In genomic region chr12:19596755-19597154, GRCh38 we compare ENCODE assay signal across 29 cellular contexts.
"Had no signal": no experiment of that assay in that cellular context is flagged by ENCODE, and none has a peak within 500 bp of the region (broad histone marks: within the 10 kb centered on the region; RNA-seq: fewer than 3 reads in every experiment).

No MANE protein-coding gene starts in this region.

- H3K9me3 Mint-ChIP-seq: activated CD4-positive, alpha-beta memory T cell treated with anti-CD3 and anti-CD28 coated beads for 36 hours; activated naive CD4-positive, alpha-beta T cell treated with anti-CD3 and anti-CD28 coated beads, Interleukin-2, amount 10 ng/mL, durations not matched to agents 7 days and 5 days; activated naive CD8-positive, alpha-beta T cell treated with anti-CD3 and anti-CD28 coated beads, Interleukin-2, amount 10 ng/mL, durations not matched to agents 7 days and 5 days; activated T-helper 1 cell treated with anti-CD3 and anti-CD28 coated beads, Interleukin-12 subunit alpha, Interleukin-12 subunit beta, Interleukin-2, Interleukin-4 antibody, amounts not matched to agents 30 ng/mL and 10 ng/mL and 1 ng/mL, durations not matched to agents 14 hours and 24 hours and 36 hours; brain; natural killer cell treated with Interleukin-12 subunit alpha and Interleukin-12 subunit beta and Interleukin-15 and Interleukin-18, amount 100 ng/mL, for 72 hours; stimulated activated memory B cell treated with anti-CD40 and anti-IgM and Interleukin-4, amounts not matched to agents 10 μg/mL and 1 μg/mL and 100 μg/mL, for 72 hours; stimulated activated naive CD8-positive, alpha-beta T cell treated with anti-CD3 and anti-CD28 coated beads, Interleukin-15, amount 100 ng/mL, for 72 hours; T-helper 2 cell treated with Interferon-gamma antibody and Interleukin-4, amounts not matched to agents 5 μg/mL and 100 μg/mL, for 36 hours; type B pancreatic cell had no signal

- H3K27ac Mint-ChIP-seq: activated CD4-positive, alpha-beta memory T cell treated with anti-CD3 and anti-CD28 coated beads for 36 hours; activated naive CD4-positive, alpha-beta T cell treated with anti-CD3 and anti-CD28 coated beads, Interleukin-2, amount 10 ng/mL, durations not matched to agents 7 days and 5 days; activated naive CD8-positive, alpha-beta T cell treated with anti-CD3 and anti-CD28 coated beads, Interleukin-2, amount 10 ng/mL, durations not matched to agents 7 days and 5 days; activated T-helper 1 cell treated with anti-CD3 and anti-CD28 coated beads, Interleukin-12 subunit alpha, Interleukin-12 subunit beta, Interleukin-2, Interleukin-4 antibody, amounts not matched to agents 30 ng/mL and 10 ng/mL and 1 ng/mL, durations not matched to agents 14 hours and 24 hours and 36 hours; natural killer cell treated with Interleukin-12 subunit alpha and Interleukin-12 subunit beta and Interleukin-15 and Interleukin-18, amount 100 ng/mL, for 72 hours; stimulated activated memory B cell treated with anti-CD40 and anti-IgM and Interleukin-4, amounts not matched to agents 10 μg/mL and 1 μg/mL and 100 μg/mL, for 72 hours; T-helper 2 cell treated with Interferon-gamma antibody and Interleukin-4, amounts not matched to agents 5 μg/mL and 100 μg/mL, for 36 hours; type B pancreatic cell had no signal

- DNase-seq: activated CD4-positive, alpha-beta memory T cell treated with anti-CD3 and anti-CD28 coated beads for 36 hours; activated CD4-positive, alpha-beta T cell treated with anti-CD3 and anti-CD28 coated beads for 4 hours; activated CD8-positive, alpha-beta memory T cell treated with anti-CD3 and anti-CD28 coated beads, Interleukin-2, amount 50 U/mL, for 4 hours; activated effector memory CD4-positive, alpha-beta T cell treated with anti-CD3 and anti-CD28 coated beads, Interleukin-2, amount 50 U/mL, for 16 hours; activated naive CD4-positive, alpha-beta T cell treated with anti-CD3 and anti-CD28 coated beads, Interleukin-2, amount 10 ng/mL, durations not matched to agents 7 days and 5 days; activated naive CD8-positive, alpha-beta T cell treated with anti-CD3 and anti-CD28 coated beads, Interleukin-2, amount 10 ng/mL, durations not matched to agents 7 days and 5 days; activated T-cell treated with anti-CD3 and anti-CD28 coated beads, Interleukin-2, amount 50 U/mL, for 1 hour; foreskin keratinocyte; mucosa of descending colon; right lobe of liver; small intestine; stimulated activated CD4-positive, alpha-beta T cell treated with anti-CD3 and anti-CD28 coated beads, Interleukin-4, amount 100 ng/mL, for 4 hours; stimulated activated CD8-positive, alpha-beta memory T cell treated with anti-CD3 and anti-CD28 coated beads, Interleukin-4, amount 100 ng/mL, for 48 hours; stimulated activated naive CD8-positive, alpha-beta T cell treated with anti-CD3 and anti-CD28 coated beads, Interleukin-15, amount 100 ng/mL, for 72 hours; substantia nigra; T-helper 1 cell had no signal

- H3K27me3 Mint-ChIP-seq: activated CD4-positive, alpha-beta memory T cell treated with anti-CD3 and anti-CD28 coated beads for 36 hours; activated naive CD4-positive, alpha-beta T cell treated with anti-CD3 and anti-CD28 coated beads, Interleukin-2, amount 10 ng/mL, durations not matched to agents 7 days and 5 days; activated naive CD8-positive, alpha-beta T cell treated with anti-CD3 and anti-CD28 coated beads, Interleukin-2, amount 10 ng/mL, durations not matched to agents 7 days and 5 days; natural killer cell treated with Interleukin-12 subunit alpha and Interleukin-12 subunit beta and Interleukin-15 and Interleukin-18, amount 100 ng/mL, for 72 hours; stimulated activated memory B cell treated with anti-CD40 and anti-IgM and Interleukin-4, amounts not matched to agents 10 μg/mL and 1 μg/mL and 100 μg/mL, for 72 hours; stimulated activated naive CD8-positive, alpha-beta T cell treated with anti-CD3 and anti-CD28 coated beads, Interleukin-15, amount 100 ng/mL, for 72 hours had no signal

- H3K27me3 ChIP-seq: ascending aorta, cardiac muscle cell, foreskin keratinocyte, neutrophil, right lobe of liver, vagina had no signal

- H3K36me3 ChIP-seq: ascending aorta, cardiac muscle cell, neutrophil, right lobe of liver, vagina had no signal

- H3K4me3 Mint-ChIP-seq: activated CD4-positive, alpha-beta memory T cell treated with anti-CD3 and anti-CD28 coated beads for 36 hours; activated naive CD4-positive, alpha-beta T cell treated with anti-CD3 and anti-CD28 coated beads, Interleukin-2, amount 10 ng/mL, durations not matched to agents 7 days and 5 days; activated naive CD8-positive, alpha-beta T cell treated with anti-CD3 and anti-CD28 coated beads, Interleukin-2, amount 10 ng/mL, durations not matched to agents 7 days and 5 days; activated T-helper 1 cell treated with anti-CD3 and anti-CD28 coated beads, Interleukin-12 subunit alpha, Interleukin-12 subunit beta, Interleukin-2, Interleukin-4 antibody, amounts not matched to agents 30 ng/mL and 10 ng/mL and 1 ng/mL, durations not matched to agents 14 hours and 24 hours and 36 hours; brain; natural killer cell treated with Interleukin-12 subunit alpha and Interleukin-12 subunit beta and Interleukin-15 and Interleukin-18, amount 100 ng/mL, for 72 hours; stimulated activated memory B cell treated with anti-CD40 and anti-IgM and Interleukin-4, amounts not matched to agents 10 μg/mL and 1 μg/mL and 100 μg/mL, for 72 hours; stimulated activated naive CD8-positive, alpha-beta T cell treated with anti-CD3 and anti-CD28 coated beads, Interleukin-15, amount 100 ng/mL, for 72 hours; T-helper 2 cell treated with Interferon-gamma antibody and Interleukin-4, amounts not matched to agents 5 μg/mL and 100 μg/mL, for 36 hours; type B pancreatic cell had no signal

- H3K27ac ChIP-seq: cardiac muscle cell, foreskin keratinocyte, neutrophil, right lobe of liver, vagina had no signal

- H3K4me1 Mint-ChIP-seq: activated naive CD4-positive, alpha-beta T cell treated with anti-CD3 and anti-CD28 coated beads, Interleukin-2, amount 10 ng/mL, durations not matched to agents 7 days and 5 days; activated naive CD8-positive, alpha-beta T cell treated with anti-CD3 and anti-CD28 coated beads, Interleukin-2, amount 10 ng/mL, durations not matched to agents 7 days and 5 days; stimulated activated memory B cell treated with anti-CD40 and anti-IgM and Interleukin-4, amounts not matched to agents 10 μg/mL and 1 μg/mL and 100 μg/mL, for 72 hours; stimulated activated naive CD8-positive, alpha-beta T cell treated with anti-CD3 and anti-CD28 coated beads, Interleukin-15, amount 100 ng/mL, for 72 hours had no signal

- H3K36me3 Mint-ChIP-seq: activated CD4-positive, alpha-beta memory T cell treated with anti-CD3 and anti-CD28 coated beads for 36 hours; activated naive CD4-positive, alpha-beta T cell treated with anti-CD3 and anti-CD28 coated beads, Interleukin-2, amount 10 ng/mL, durations not matched to agents 7 days and 5 days; brain; natural killer cell treated with Interleukin-12 subunit alpha and Interleukin-12 subunit beta and Interleukin-15 and Interleukin-18, amount 100 ng/mL, for 72 hours; stimulated activated memory B cell treated with anti-CD40 and anti-IgM and Interleukin-4, amounts not matched to agents 10 μg/mL and 1 μg/mL and 100 μg/mL, for 72 hours; type B pancreatic cell had no signal

- ATAC-seq: esophagus mucosa; foreskin keratinocyte; mucosa of descending colon; natural killer cell treated with Interleukin-12 subunit alpha and Interleukin-12 subunit beta and Interleukin-15 and Interleukin-18, amount 100 ng/mL, for 72 hours; right lobe of liver; stimulated activated memory B cell treated with anti-CD40 and anti-IgM and Interleukin-4, amounts not matched to agents 10 μg/mL and 1 μg/mL and 100 μg/mL, for 72 hours; stimulated activated naive CD8-positive, alpha-beta T cell treated with anti-CD3 and anti-CD28 coated beads, Interleukin-15, amount 100 ng/mL, for 72 hours had no signal

- H3K9me3 ChIP-seq: ascending aorta, mucosa of descending colon, neutrophil, right lobe of liver, vagina had no signal

- H3K4me3 ChIP-seq: ascending aorta, cardiac muscle cell, coronary artery, lung, mucosa of descending colon, right lobe of liver, vagina had no signal

- H3K4me1 ChIP-seq: ascending aorta, foreskin keratinocyte, right lobe of liver had no signal
